ENCODE assay signal across 1 cellular context in genomic region chr11:8913961-8914660, GRCh38.
TF ChIP-seq lines count a peak whose summit lies in the region.

No MANE protein-coding gene starts in this region.

TF ChIP-seq in K562, 482 proteins besides CTCF, POLR2A, EP300 and RAD21 (continues in another document):
- TF ChIP-seq THAP12 (CRISPR knock-in tag; IDR thresholded peaks at IDR 0.05) = no peak
- peak; percentile 30; the same call in 1 of the 2 replicates for TF ChIP-seq MAX (CRISPR knock-in tag; IDR thresholded peaks at IDR 0.05)
- TF ChIP-seq ZBTB11 (CRISPR knock-in tag; IDR thresholded peaks at IDR 0.05) = peak in 1 of 3 experiments; percentile 53; a peak in 1 of 6 replicates
- no peak for TF ChIP-seq MYNN (IDR thresholded peaks at IDR 0.05)
- no peak for TF ChIP-seq MYNN (CRISPR knock-in tag; IDR thresholded peaks at IDR 0.05)
- TF ChIP-seq JUNB (CRISPR knock-in tag; conservative IDR thresholded peaks at IDR 0.05) = no peak
- no peak for TF ChIP-seq ZFPM2 (CRISPR knock-in tag; IDR thresholded peaks at IDR 0.05)
- no peak for TF ChIP-seq NR4A1 (CRISPR knock-in tag; IDR thresholded peaks at IDR 0.05)
- TF ChIP-seq NR4A1 (tag; IDR thresholded peaks at IDR 0.05) = no peak
- TF ChIP-seq ZNF740 (CRISPR knock-in tag; IDR thresholded peaks at IDR 0.05) = no peak
- no peak for TF ChIP-seq ZNF740 (tag; IDR thresholded peaks at IDR 0.05)
- no peak for TF ChIP-seq HNRNPH1 (optimal IDR thresholded peaks at IDR 0.05; ENCODE audit: low read depth, low read length)
- TF ChIP-seq KLF16 (IDR thresholded peaks at IDR 0.05) = peak; percentile 21; the same call in 1 of the 2 replicates
- no peak; the same call in 1 of the 2 replicates for TF ChIP-seq ELF1 (tag; IDR thresholded peaks at IDR 0.05)
- no peak for TF ChIP-seq ZBTB8A (IDR thresholded peaks at IDR 0.05; ENCODE audit: partially characterized antibody)
- TF ChIP-seq SMC3 (conservative IDR thresholded peaks at IDR 0.05; ENCODE audit: insufficient read depth, low read depth, low read length) = 0 out of 2 replicates have a peak, but pooled peaks have one; percentile 36
- peak; percentile 60 to 67; a peak in 2 of 4 replicates for TF ChIP-seq MNT (conservative IDR thresholded peaks at IDR 0.05)
- TF ChIP-seq PHF21A (IDR thresholded peaks at IDR 0.05; ENCODE audit: borderline replicate concordance, low read depth) = 0 out of 2 replicates have a peak, but pooled peaks have one; percentile 23
- peak; percentile 83; the same call in 1 of the 2 replicates for TF ChIP-seq ZNF592 (IDR thresholded peaks at IDR 0.05)
- no peak for TF ChIP-seq ZBTB9 (CRISPR knock-in tag; IDR thresholded peaks at IDR 0.05)
- 0 out of 2 replicates have a peak, but pooled peaks have one; percentile 11 for TF ChIP-seq GMEB1 (CRISPR knock-in tag; IDR thresholded peaks at IDR 0.05)
- TF ChIP-seq SIX5 (IDR thresholded peaks at IDR 0.05; ENCODE audit: borderline replicate concordance in 1 of 2, insufficient read depth in 1 of 2, low read depth in 1 of 2, low read length in 2 of 2) = no peak
- peak; percentile 86 for TF ChIP-seq CREM (IDR thresholded peaks at IDR 0.05; ENCODE audit: low read depth)
- TF ChIP-seq SNIP1 (IDR thresholded peaks at IDR 0.05; ENCODE audit: low read depth) = no peak
- TF ChIP-seq HDAC3 (IDR thresholded peaks at IDR 0.05; ENCODE audit: borderline replicate concordance, partially characterized antibody) = no peak
- no peak for TF ChIP-seq AFF4 (CRISPR knock-in tag; IDR thresholded peaks at IDR 0.05)
- TF ChIP-seq CREB1 (IDR thresholded peaks at IDR 0.05) = 0 out of 2 replicates have a peak, but pooled peaks have one; percentile 38
- no peak for TF ChIP-seq CREB1 (CRISPR knock-in tag; IDR thresholded peaks at IDR 0.05)
- no peak for TF ChIP-seq ZNF436 (CRISPR knock-in tag; IDR thresholded peaks at IDR 0.05)
- no peak for TF ChIP-seq ZNF644 (tag; IDR thresholded peaks at IDR 0.05; ENCODE audit: low read depth)
- 0 out of 4 replicates have a peak, but pooled peaks of 1 of the 2 experiments have one; percentile 8 for TF ChIP-seq TRIM24 (IDR thresholded peaks at IDR 0.05)
- TF ChIP-seq HSF4 (CRISPR knock-in tag; IDR thresholded peaks at IDR 0.05; ENCODE audit: borderline replicate concordance) = no peak
- TF ChIP-seq TBP (optimal IDR thresholded peaks at IDR 0.05; ENCODE audit: low read depth, low read length) = no peak
- peak; percentile 46; the same call in 1 of the 2 replicates for TF ChIP-seq FOXM1 (IDR thresholded peaks at IDR 0.05; ENCODE audit: low read depth)
- TF ChIP-seq FOXM1 (CRISPR knock-in tag; IDR thresholded peaks at IDR 0.05; ENCODE audit: low read depth) = no peak
- TF ChIP-seq ZNF717 (CRISPR knock-in tag; IDR thresholded peaks at IDR 0.05) = no peak
- TF ChIP-seq RFX7 (CRISPR knock-in tag; IDR thresholded peaks at IDR 0.05) = no peak
- no peak for TF ChIP-seq ESRRB (CRISPR knock-in tag; IDR thresholded peaks at IDR 0.05; ENCODE audit: borderline replicate concordance)
- TF ChIP-seq PKNOX1 (IDR thresholded peaks at IDR 0.05) = no peak
- no peak; the same call in 1 of the 2 replicates for TF ChIP-seq TRIM28 (IDR thresholded peaks at IDR 0.05)
